In genomic region chr9:123111977-123112869, GRCh38 we compare ENCODE assay signal across 9 cellular contexts.
DNase-seq lines count a peak whose midpoint lies in the region; ATAC-seq and TF ChIP-seq lines count a peak whose summit lies in the region.
"Had no signal": no experiment of that assay in that cellular context is flagged by ENCODE, and none has a peak within 500 bp of the region (broad histone marks: within the 10 kb centered on the region; RNA-seq: fewer than 3 reads in every experiment).

No MANE protein-coding gene starts in this region.

- H2BK5ac ChIP-seq in IMR-90 (ENCODE audit: low read depth, low read length, poor library complexity, severe bottlenecking) = no peak overlapping the region

- peak overlapping the region; percentile 56 for H2AK9ac ChIP-seq in IMR-90 (replicated peaks; ENCODE audit: low read depth, low read length, poor library complexity)

- no peak overlapping the region for H3K4ac ChIP-seq in IMR-90 (ENCODE audit: low read depth, low read length)

- peak overlapping the region; percentile 60 for H2AFZ ChIP-seq in IMR-90 (replicated peaks; ENCODE audit: low read length, poor library complexity)
- H2AFZ ChIP-seq in PC-9 = no peak overlapping the region

- H4K20me1 ChIP-seq in IMR-90 (ENCODE audit: insufficient read depth, low read length) (no peaks in the 10 kb centered on the region), PC-9 (ENCODE audit: insufficient read depth) (no peaks in the 10 kb centered on the region)

- peak; percentile 62 for ATAC-seq in CD4-positive, alpha-beta T cell (ENCODE audit: poor library complexity)
- ATAC-seq in IMR-90 (ENCODE audit: low read depth) (peak; percentile 48), naive B cell (ENCODE audit: low read depth in 2 of 2) (peak; percentile 33 to 40), GM18520 (IDR thresholded peaks at IDR 0.05; ENCODE audit: unreplicated experiment) (no peak), HG02840 (IDR thresholded peaks at IDR 0.05; ENCODE audit: low FRiP score, unreplicated experiment) (no peak)

- no peak for TF ChIP-seq RAD21 in IMR-90 (IDR thresholded peaks at IDR 0.05; ENCODE audit: low read length)

- H3K18ac ChIP-seq in IMR-90 (ENCODE audit: low read depth, low read length) = no peak overlapping the region

- H3K56ac ChIP-seq in IMR-90 (ENCODE audit: extremely low read depth, insufficient read depth, low read length) = no peak overlapping the region

- no peaks in the 10 kb centered on the region for H3K9me2 ChIP-seq in PC-9 (ENCODE audit: insufficient read depth)

- H3K4me1 ChIP-seq in IMR-90 (ENCODE audit: control insufficient read depth, insufficient read depth, low read length) (no peaks in the 10 kb centered on the region), PC-9 (replicated peaks; ENCODE audit: insufficient read depth) (no peaks in the 10 kb centered on the region)

- peaks cover 6% of the 10 kb centered on the region; the same call in 1 of the 2 replicates for H3K9me1 ChIP-seq in IMR-90 (ENCODE audit: insufficient read depth, low read length)

- no peak overlapping the region for H4K5ac ChIP-seq in IMR-90 (ENCODE audit: low read depth, low read length)

- no peaks in the 10 kb centered on the region for H3K79me2 ChIP-seq in PC-9 (ENCODE audit: low read depth)

- dilution Hi-C loops in IMR-90 (cut with HindIII; ENCODE audit: low sequenced_read_pairs, unreplicated experiment) = no loop called here

- 56% methylated on average over 18 of the region's 39 CpGs; no CpG with 5 or more reads in 1 of the 2 experiments for WGBS in IMR-90 (ENCODE audit: extremely low coverage in 2 of 2, insufficient read length in 1 of 2), 2 experiments

- H3K23ac ChIP-seq in IMR-90 (ENCODE audit: low read depth, low read length) = no peak overlapping the region

- no peak overlapping the region for H2BK120ac ChIP-seq in IMR-90 (ENCODE audit: low read depth, low read length)

- DNase-seq in CD4-positive, alpha-beta T cell = peak in 2 of 10 experiments; percentile 2 to 7
- no peak for DNase-seq in IMR-90
- DNase-seq in dorsolateral prefrontal cortex = peak in 3 of 10 donors; percentile 42 to 62 (median 52)
- no peak for DNase-seq in naive B cell
- DNase-seq in HuH-7 (ENCODE audit: low spot score) = no peak
- no peak for DNase-seq in PC-9
- DNase-seq: GDM1 had no signal

- H3K4me3 ChIP-seq in IMR-90 (ENCODE audit: insufficient read depth, low read depth, low read length) = no peak overlapping the region
- peak overlapping the region in 7 of 59 donors; percentile 2 to 25 (median 10) for H3K4me3 ChIP-seq in dorsolateral prefrontal cortex
- no peak overlapping the region for H3K4me3 ChIP-seq in PC-9

- H3K79me1 ChIP-seq in IMR-90 (ENCODE audit: low read depth in 1 of 2, low read length in 2 of 2) = no peaks in the 10 kb centered on the region

- H3K27me3 Mint-ChIP-seq in CD4-positive, alpha-beta T cell = no peaks in the 10 kb centered on the region
- no peaks in the 10 kb centered on the region for H3K27me3 Mint-ChIP-seq in naive B cell

- H3K9me3 Mint-ChIP-seq in CD4-positive, alpha-beta T cell = no peaks in the 10 kb centered on the region
- H3K9me3 Mint-ChIP-seq in naive B cell = peaks cover 0 to 3% (median 0%) of the 10 kb centered on the region in 7 donors

- CTCF ChIA-PET in CD4-positive, alpha-beta T cell (lab: Charles Lee) = no interaction called here
- CTCF ChIA-PET in IMR-90 (lab: Yijun Ruan, JAX) = no interaction called here
- CTCF ChIA-PET in PC-9 (lab: Charles Lee) = no interaction called here

- H3F3A ChIP-seq in PC-9 (ENCODE audit: insufficient read depth, low read depth) = no peaks in the 10 kb centered on the region; the same call in 1 of the 2 replicates

- no peak overlapping the region for H2BK15ac ChIP-seq in IMR-90 (ENCODE audit: low read depth, low read length)

- TF ChIP-seq POLR2A in IMR-90 (IDR thresholded peaks at IDR 0.05; ENCODE audit: low read depth, low read length) = no peak

- peaks cover 28% of the 10 kb centered on the region for H3K4me1 Mint-ChIP-seq in CD4-positive, alpha-beta T cell (ENCODE audit: low read depth)
- H3K4me1 Mint-ChIP-seq in naive B cell = peaks cover 20 to 25% (median 23%) of the 10 kb centered on the region in 3 donors

- H4K91ac ChIP-seq in IMR-90 (ENCODE audit: insufficient read depth, low read depth, low read length) = no peak overlapping the region

- H3K4me2 ChIP-seq in IMR-90 (ENCODE audit: low read depth, low read length) = no peak overlapping the region
- H3K4me2 ChIP-seq in PC-9 = no peak overlapping the region

- H3K4me3 Mint-ChIP-seq in CD4-positive, alpha-beta T cell = no peak overlapping the region
- peak overlapping the region in 1 of 8 donors; percentile 29 for H3K4me3 Mint-ChIP-seq in naive B cell

- H3K27me3 ChIP-seq in CD4-positive, alpha-beta T cell (ENCODE audit: control insufficient read depth, insufficient read depth, low read length) = no peaks in the 10 kb centered on the region
- H3K27me3 ChIP-seq in IMR-90 (ENCODE audit: control insufficient read depth, insufficient read depth, low read length) (no peaks in the 10 kb centered on the region), dorsolateral prefrontal cortex (no peaks in the 10 kb centered on the region), PC-9 (ENCODE audit: insufficient read depth, low read depth) (no peaks in the 10 kb centered on the region)

- H3K36me3 ChIP-seq in IMR-90 (ENCODE audit: control insufficient read depth, insufficient read depth, low read length) = peaks cover 22% of the 10 kb centered on the region
- no peaks in the 10 kb centered on the region for H3K36me3 ChIP-seq in PC-9 (ENCODE audit: low read depth)

- no peak overlapping the region for H3K9ac ChIP-seq in IMR-90 (ENCODE audit: low read depth, low read length)

- no peaks in the 10 kb centered on the region for H3K9me3 ChIP-seq in CD4-positive, alpha-beta T cell (ENCODE audit: control insufficient read depth, low read length)
- no peaks in the 10 kb centered on the region for H3K9me3 ChIP-seq in IMR-90 (ENCODE audit: control insufficient read depth, insufficient read depth, low read length)
- H3K9me3 ChIP-seq in PC-9 (ENCODE audit: insufficient read depth, low read depth) = no peaks in the 10 kb centered on the region

- no peak overlapping the region for H2AK5ac ChIP-seq in IMR-90 (ENCODE audit: low read depth, low read length)

- H3K27ac Mint-ChIP-seq in CD4-positive, alpha-beta T cell = peak overlapping the region; percentile 79
- H3K27ac Mint-ChIP-seq in naive B cell = peak overlapping the region; percentile 64 to 96 (median 88)

- intact Hi-C loops in CD4-positive, alpha-beta T cell (cut with DNase I, micrococcal nuclease) = no loop called here
- intact Hi-C loops in IMR-90 (cut with micrococcal nuclease) = no loop called here
- intact Hi-C loops in dorsolateral prefrontal cortex (cut with DNase I) = no loop called here
- intact Hi-C loops in PC-9 (cut with micrococcal nuclease; ENCODE audit: unreplicated experiment) = no loop called here

- H3K27ac ChIP-seq in CD4-positive, alpha-beta T cell (ENCODE audit: low read depth, low read length) = no peak overlapping the region
- no peak overlapping the region for H3K27ac ChIP-seq in IMR-90 (ENCODE audit: insufficient read depth, low read length)
- peak overlapping the region in 54 of 59 donors; percentile 18 to 84 (median 64) for H3K27ac ChIP-seq in dorsolateral prefrontal cortex
- no peak overlapping the region for H3K27ac ChIP-seq in PC-9

- no peak for TF ChIP-seq CTCF in CD4-positive, alpha-beta T cell (IDR thresholded peaks at IDR 0.05)
- TF ChIP-seq CTCF in IMR-90 (conservative IDR thresholded peaks at IDR 0.05; ENCODE audit: low read depth, low read length) = no peak
- no peak for TF ChIP-seq CTCF in dorsolateral prefrontal cortex (IDR thresholded peaks at IDR 0.05 in 54 of 56, conservative IDR thresholded peaks at IDR 0.05 in 2 of 56; ENCODE audit: low read depth in 1 of 56, partially characterized antibody in 56 of 56)
- no peak for TF ChIP-seq CTCF in PC-9 (conservative IDR thresholded peaks at IDR 0.05)

- no peak overlapping the region for H4K8ac ChIP-seq in IMR-90 (ENCODE audit: low read depth in 2 of 2, low read length in 2 of 2)

- no TSS peak for BruUV-seq in IMR-90 (replicated peaks; lab: Mats Ljungman, UMichigan)
- no TSS peak for BruUV-seq in PC-9 (replicated peaks; lab: Mats Ljungman, UMichigan)

- H2BK20ac ChIP-seq in IMR-90 (ENCODE audit: low read depth, low read length) = no peak overlapping the region

- H3K36me3 Mint-ChIP-seq in CD4-positive, alpha-beta T cell (ENCODE audit: low read depth) = peaks cover 28% of the 10 kb centered on the region
- H3K36me3 Mint-ChIP-seq in naive B cell = peaks cover 0 to 31% of the 10 kb centered on the region in 2 donors

- in situ Hi-C loops in IMR-90 (cut with MboI; ENCODE audit: low sequenced_read_pairs) = no loop called here

- POLR2A ChIA-PET in CD4-positive, alpha-beta T cell (lab: Charles Lee) = interaction anchor here (1.1 kb wide), 1 partner anchor 18 kb away, joined by 3 read pairs; no protein-coding TSS in a partner anchor
- POLR2A ChIA-PET in IMR-90 (lab: Charles Lee; ENCODE audit: unreplicated experiment) = no interaction called here
- POLR2A ChIA-PET in PC-9 (lab: Charles Lee; ENCODE audit: unreplicated experiment) = no interaction called here

- H3K14ac ChIP-seq in IMR-90 (replicated peaks; ENCODE audit: low read depth, low read length) = no peak overlapping the region

TF ChIP-seq in IMR-90, 13 proteins besides CTCF, POLR2A, EP300 and RAD21 (continues in another document):
- TF ChIP-seq BHLHE40 (IDR thresholded peaks at IDR 0.05; ENCODE audit: low read depth, low read length) (no peak), CHD1 (IDR thresholded peaks at IDR 0.05; ENCODE audit: low read depth, low read length) (no peak), ELK1 (IDR thresholded peaks at IDR 0.05; ENCODE audit: borderline replicate concordance, low read depth, low read length) (no peak), USF2 (IDR thresholded peaks at IDR 0.05; ENCODE audit: low read depth, low read length) (no peak), RCOR1 (IDR thresholded peaks at IDR 0.05; ENCODE audit: insufficient replicate concordance, low read length) (no peak), MAZ (IDR thresholded peaks at IDR 0.05; ENCODE audit: borderline replicate concordance, low read depth, low read length) (no peak)

Comparison
In these comparisons a context has a peak if more than half of its experiments do, and no peak if none do; other contexts are left out.
1. ATAC-seq: peak in CD4-positive, alpha-beta T cell (single experiment), IMR-90 (single experiment) and naive B cell (2 of 2); none in GM18520 (single experiment) and HG02840 (single experiment).
2. H3K27ac ChIP-seq: peak in dorsolateral prefrontal cortex (54 of 59); none in CD4-positive, alpha-beta T cell (single experiment), IMR-90 (single experiment) and PC-9 (single experiment).